Comparison of ENCODE assay signal across 8 cellular contexts in the genomic region with DNA sequence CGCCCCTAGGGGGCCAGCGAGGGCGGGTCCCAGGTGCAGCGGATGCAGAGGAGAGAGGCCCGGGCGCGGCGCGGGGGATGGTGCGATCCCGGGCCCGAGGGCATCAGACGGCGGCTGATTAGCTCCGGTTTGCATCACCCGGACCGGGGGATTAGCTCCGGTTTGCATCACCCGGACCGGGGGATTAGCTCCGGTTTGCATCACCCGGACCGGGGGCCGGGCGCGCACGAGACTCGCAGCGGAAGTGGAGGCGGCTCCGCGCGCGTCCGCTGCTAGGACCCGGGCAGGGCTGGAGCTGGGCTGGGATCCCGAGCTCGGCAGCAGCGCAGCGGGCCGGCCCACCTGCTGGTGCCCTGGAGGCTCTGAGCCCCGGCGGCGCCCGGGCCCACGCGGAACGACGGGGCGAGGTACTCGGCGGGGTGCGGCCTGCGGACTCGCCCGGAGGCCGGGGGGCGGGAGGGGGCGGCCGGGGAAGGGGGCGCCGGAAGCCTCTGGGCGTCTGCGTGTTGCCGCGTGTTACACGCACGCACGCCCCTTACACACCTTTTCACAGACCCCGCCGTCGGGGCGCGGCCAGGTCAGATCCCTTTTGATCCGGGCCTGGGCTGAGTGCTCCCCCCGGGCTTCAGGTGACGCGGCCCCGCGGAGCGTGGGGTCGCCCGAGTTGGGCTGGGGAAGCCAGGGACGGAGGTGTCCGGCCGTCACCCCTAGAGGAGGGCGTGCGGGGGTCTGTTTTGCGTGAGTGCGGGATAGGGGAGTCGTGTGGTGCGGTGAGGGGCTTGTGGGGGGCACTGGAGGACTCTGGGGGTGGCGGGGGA. TPM values are rescaled to one million over a fixed set of nuclear protein-coding genes. Genes with fewer than 3 reads are reported as not detected.
DNase-seq lines count a peak whose midpoint lies in the region; ATAC-seq and TF ChIP-seq lines count a peak whose summit lies in the region.

No MANE protein-coding gene starts in this region.

- peaks cover 0 to 6% (median 0%) of the 10 kb centered on the region in 3 donors for H3K36me3 Mint-ChIP-seq in naive thymus-derived CD8-positive, alpha-beta T cell

- H3K4me3 ChIP-seq in AG04450 (ENCODE audit: low read depth, low read length) (peak overlapping the region; percentile 83), epithelial cell of proximal tubule (ENCODE audit: low read depth, low read length) (peak overlapping the region; percentile 85)

- H3K9me3 Mint-ChIP-seq in naive thymus-derived CD8-positive, alpha-beta T cell, result no peaks in the 10 kb centered on the region
- H3K9me3 Mint-ChIP-seq in stimulated activated naive CD8-positive, alpha-beta T cell treated with anti-CD3 and anti-CD28 coated beads, Interleukin-15, amount 100 ng/mL, for 72 hours, result no peaks in the 10 kb centered on the region

- no peaks in the 10 kb centered on the region for H3K27me3 Mint-ChIP-seq in naive thymus-derived CD8-positive, alpha-beta T cell
- peaks cover 7% of the 10 kb centered on the region for H3K27me3 Mint-ChIP-seq in stimulated activated naive CD8-positive, alpha-beta T cell treated with anti-CD3 and anti-CD28 coated beads, Interleukin-15, amount 100 ng/mL, for 72 hours

- peak overlapping the region; percentile 83 for H3K27ac ChIP-seq in AG04450 (ENCODE audit: low read depth, low read length)

- peak overlapping the region; percentile 82 to 91 (median 85) for H3K4me3 Mint-ChIP-seq in naive thymus-derived CD8-positive, alpha-beta T cell
- peak overlapping the region; percentile 87 to 96 for H3K4me3 Mint-ChIP-seq in stimulated activated naive CD8-positive, alpha-beta T cell treated with anti-CD3 and anti-CD28 coated beads, Interleukin-15, amount 100 ng/mL, for 72 hours

- H3K9me3 ChIP-seq in AG04450 (ENCODE audit: control insufficient read depth, insufficient read depth, low read length), result no peaks in the 10 kb centered on the region; the same call in 1 of the 2 replicates

- H3K27ac Mint-ChIP-seq in naive thymus-derived CD8-positive, alpha-beta T cell, result peak overlapping the region in 8 of 10 donors; percentile 34 to 81 (median 72)
- peak overlapping the region; percentile 99 to 100 for H3K27ac Mint-ChIP-seq in stimulated activated naive CD8-positive, alpha-beta T cell treated with anti-CD3 and anti-CD28 coated beads, Interleukin-15, amount 100 ng/mL, for 72 hours

- DNase-seq in AG04450 (ENCODE audit: low read depth, low spot score) (no peak), NCI-H69 (lab: John Stamatoyannopoulos, UW) (peak; percentile 80), epithelial cell of proximal tubule (ENCODE audit: low read depth) (no peak)
- peak; percentile 62 for DNase-seq in activated CD8-positive, alpha-beta memory T cell treated with anti-CD3 and anti-CD28 coated beads, Interleukin-2, amount 50 U/mL, for 4 hours
- peak; percentile 23 to 69 (median 52) for DNase-seq in naive thymus-derived CD8-positive, alpha-beta T cell
- DNase-seq in stimulated activated naive CD8-positive, alpha-beta T cell treated with anti-CD3 and anti-CD28 coated beads, Interleukin-15, amount 100 ng/mL, for 72 hours, result peak; percentile 87 to 95

- no peak for TF ChIP-seq CTCF in AG04450 (IDR thresholded peaks at IDR 0.05; ENCODE audit: low read depth, low read length)
- peak; percentile 18 for TF ChIP-seq CTCF in epithelial cell of proximal tubule (conservative IDR thresholded peaks at IDR 0.05; ENCODE audit: low read depth, low read length)

- peaks cover 4 to 20% (median 11%) of the 10 kb centered on the region in 4 donors for H3K4me1 Mint-ChIP-seq in naive thymus-derived CD8-positive, alpha-beta T cell
- peaks cover 46% of the 10 kb centered on the region for H3K4me1 Mint-ChIP-seq in stimulated activated naive CD8-positive, alpha-beta T cell treated with anti-CD3 and anti-CD28 coated beads, Interleukin-15, amount 100 ng/mL, for 72 hours

- ATAC-seq in GM18520 (IDR thresholded peaks at IDR 0.05; ENCODE audit: unreplicated experiment) (peak; percentile 38), HG03064 (IDR thresholded peaks at IDR 0.05; ENCODE audit: low read depth, unreplicated experiment) (peak; percentile 46)
- peak; percentile 65 to 66 for ATAC-seq in naive thymus-derived CD8-positive, alpha-beta T cell
- peak; percentile 75 for ATAC-seq in stimulated activated naive CD8-positive, alpha-beta T cell treated with anti-CD3 and anti-CD28 coated beads, Interleukin-15, amount 100 ng/mL, for 72 hours

- CTCF ChIA-PET in AG04450 (lab: Charles Lee), result interaction anchor here (2.3 kb wide), 1 partner anchor 27 kb away, joined by 11 read pairs; no protein-coding TSS in a partner anchor

- no peaks in the 10 kb centered on the region for H3K27me3 ChIP-seq in AG04450 (ENCODE audit: control insufficient read depth, insufficient read depth, low read length)

- POLR2A ChIA-PET in AG04450 (lab: Yijun Ruan, JAX), result interaction anchor here (0.5 to 2.0 kb wide), 10 partner anchors 9 to 98 kb away, joined by 3 to 12 read pairs (median 6); no protein-coding TSS in a partner anchor
- POLR2A ChIA-PET in naive thymus-derived CD8-positive, alpha-beta T cell (lab: Charles Lee), result interaction anchor here (0.6 to 1.4 kb wide), 7 partner anchors 9 to 83 kb away, joined by 3 to 8 read pairs (median 3); partner anchors contain the start of genes RBCK1 and TBC1D20

RNA-seq across cellular contexts. Expression of gene TRIB3, which starts 0.4 kb away (rescaled TPM):
- polyA plus RNA-seq in AG04450 (2011; rRNA removed), result 32.6 and 45.5 TPM in 2 replicates
- polyA minus RNA-seq in AG04450 (2011; rRNA and poly(A)+ RNA removed), result 26.6 and 31.1 TPM in 2 replicates
- total RNA-seq in epithelial cell of proximal tubule, result 78.8 and 112 TPM in 2 replicates
- 1 to 10 TPM; 8.7 to 8.9 TPM for total RNA-seq in naive thymus-derived CD8-positive, alpha-beta T cell
- 1 to 10 TPM; 5.5 to 6.5 (median 6.2) TPM for polyA plus RNA-seq in naive thymus-derived CD8-positive, alpha-beta T cell

RNA-seq across cellular contexts. Expression of gene RBCK1, which starts 27.1 kb away (rescaled TPM):
- polyA plus RNA-seq in AG04450 (2011; rRNA removed), result 57.4 and 69.3 TPM in 2 replicates
- 54.7 and 98.6 TPM in 2 replicates for polyA minus RNA-seq in AG04450 (2011; rRNA and poly(A)+ RNA removed)
- 106 and 133 TPM in 2 replicates for total RNA-seq in epithelial cell of proximal tubule
- 100 to 1,000 TPM; 108 to 116 TPM for total RNA-seq in naive thymus-derived CD8-positive, alpha-beta T cell
- polyA plus RNA-seq in naive thymus-derived CD8-positive, alpha-beta T cell, result 10 to 100 TPM; 65.3 to 82.2 (median 75.7) TPM

RNA-seq across cellular contexts. Expression of gene NRSN2, which starts 34.1 kb away (rescaled TPM):
- 35.6 and 43.3 TPM in 2 replicates for polyA plus RNA-seq in AG04450 (2011; rRNA removed)
- polyA minus RNA-seq in AG04450 (2011; rRNA and poly(A)+ RNA removed), result 27.3 and 34.1 TPM in 2 replicates
- 49.1 and 52.4 TPM in 2 replicates for total RNA-seq in epithelial cell of proximal tubule
- 1 to 10 TPM; 1.2 to 1.6 TPM for total RNA-seq in naive thymus-derived CD8-positive, alpha-beta T cell
- 1 to 10 TPM; 1.7 to 3.6 (median 2.6) TPM for polyA plus RNA-seq in naive thymus-derived CD8-positive, alpha-beta T cell

RNA-seq across cellular contexts. Expression of gene SOX12, which starts 55.6 kb away (rescaled TPM):
- polyA plus RNA-seq in AG04450 (2011; rRNA removed), result 3.8 and 4.6 TPM in 2 replicates
- polyA minus RNA-seq in AG04450 (2011; rRNA and poly(A)+ RNA removed), result 4.6 TPM in 2 replicates
- 7.9 and 10.1 TPM in 2 replicates for total RNA-seq in epithelial cell of proximal tubule
- total RNA-seq in naive thymus-derived CD8-positive, alpha-beta T cell, result 10 to 100 TPM; 19.8 to 21.7 TPM
- polyA plus RNA-seq in naive thymus-derived CD8-positive, alpha-beta T cell, result 1 to 10 TPM; 1.3 to 2.1 (median 2.0) TPM

Comparison
In these comparisons a context has a peak if more than half of its experiments do, and no peak if none do; other contexts are left out.
1. DNase-seq: peak in NCI-H69 (single experiment), activated CD8-positive, alpha-beta memory T cell treated with anti-CD3 and anti-CD28 coated beads, Interleukin-2, amount 50 U/mL, for 4 hours (single experiment), naive thymus-derived CD8-positive, alpha-beta T cell (10 of 10) and stimulated activated naive CD8-positive, alpha-beta T cell treated with anti-CD3 and anti-CD28 coated beads, Interleukin-15, amount 100 ng/mL, for 72 hours (2 of 2); none in AG04450 (single experiment) and epithelial cell of proximal tubule (single experiment).
2. RNA of gene NRSN2, which starts 34.1 kb away (total RNA-seq): 49.1 to 52.4 TPM in epithelial cell of proximal tubule; 1.2 to 1.6 TPM in naive thymus-derived CD8-positive, alpha-beta T cell; every median in the first group is over 10 times any median in the second.
3. Peak in every context shown above with its lines, with median percentiles within 50 percentile points of each other: ATAC-seq.